ENCODE assay signal across 8 cellular contexts in the genomic region with DNA sequence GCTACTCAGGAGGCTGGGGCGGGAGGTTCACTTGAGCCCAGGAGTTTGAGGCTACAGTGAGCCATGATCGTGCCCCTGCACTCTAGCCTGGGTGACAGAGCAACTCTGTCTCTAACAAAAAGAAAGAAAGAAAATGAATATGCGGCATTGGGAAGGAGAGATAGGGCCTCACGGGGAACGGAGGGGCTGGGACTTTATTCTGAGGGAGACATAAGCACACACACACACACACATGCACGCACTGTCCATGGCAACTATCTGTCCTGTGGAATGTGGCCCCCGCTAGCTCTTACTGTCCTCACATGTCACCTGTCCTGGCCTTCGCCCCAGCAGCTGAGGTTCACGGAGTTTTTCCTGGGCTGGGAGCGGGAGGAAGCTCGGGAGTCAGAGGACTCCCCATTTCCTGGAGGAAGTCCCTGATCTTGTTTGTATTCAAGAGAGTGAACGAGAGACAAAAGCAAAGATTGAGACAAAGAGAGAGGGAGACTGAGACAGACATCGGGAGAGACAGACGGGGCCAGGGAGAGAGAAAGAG. TPM values are rescaled to one million over a fixed set of nuclear protein-coding genes. Genes with fewer than 3 reads are reported as not detected.
DNase-seq lines count a peak whose midpoint lies in the region; ATAC-seq and TF ChIP-seq lines count a peak whose summit lies in the region.

No MANE protein-coding gene starts in this region.

- H3K4me3 Mint-ChIP-seq in nephron progenitor cell = peak overlapping the region; percentile 76

- no peaks in the 10 kb centered on the region for H3K9me3 Mint-ChIP-seq in nephron progenitor cell

- H3K9me3 ChIP-seq in DND-41 (ENCODE audit: insufficient read depth, low read length, severe bottlenecking) (no peaks in the 10 kb centered on the region), OCI-LY3 (ENCODE audit: insufficient read depth, low read length) (no peaks in the 10 kb centered on the region), endocrine pancreas (ENCODE audit: control insufficient read depth, low read length) (no peaks in the 10 kb centered on the region)

- H3K27ac Mint-ChIP-seq in nephron progenitor cell = peak overlapping the region; percentile 70

- DNase-seq in DND-41 = no peak
- no peak for DNase-seq in nephron progenitor cell
- no peak for DNase-seq in germinal center (ENCODE audit: low spot score)
- DNase-seq in sciatic nerve (ENCODE audit: low spot score) = no peak

- H2AFZ ChIP-seq in DND-41 (ENCODE audit: low read depth, low read length) (peak overlapping the region; percentile 77), OCI-LY3 (ENCODE audit: low read depth, low read length) (peak overlapping the region; percentile 100)

- H3K9ac ChIP-seq in DND-41 (ENCODE audit: low read depth, low read length) (peak overlapping the region; percentile 42), OCI-LY3 (ENCODE audit: low read length) (peak overlapping the region; percentile 87), endocrine pancreas (ENCODE audit: control insufficient read depth, insufficient read depth, low read length) (peak overlapping the region; percentile 60)

- H3K27ac ChIP-seq in DND-41 (ENCODE audit: low read length) = peak overlapping the region; percentile 5; the same call in 1 of the 2 replicates
- peak overlapping the region; percentile 50; the same call in 1 of the 2 replicates for H3K27ac ChIP-seq in OCI-LY3 (ENCODE audit: low read length)

- peaks cover 22% of the 10 kb centered on the region for H3K4me1 ChIP-seq in DND-41 (ENCODE audit: insufficient read depth, low read length)
- H3K4me1 ChIP-seq in OCI-LY3 (ENCODE audit: low read length) = peaks cover 13% of the 10 kb centered on the region; the same call in 1 of the 2 replicates
- H3K4me1 ChIP-seq in endocrine pancreas (ENCODE audit: control insufficient read depth, insufficient read depth, low read length) = no peaks in the 10 kb centered on the region

- H3K4me1 Mint-ChIP-seq in nephron progenitor cell = peaks cover 41% of the 10 kb centered on the region

- H3K27me3 Mint-ChIP-seq in nephron progenitor cell (ENCODE audit: low read depth, poor library complexity) = peaks cover 14% of the 10 kb centered on the region

- intact Hi-C loops in sciatic nerve (cut with DNase I) = no loop called here

- peak overlapping the region in 1 of 2 experiments; percentile 29; a peak in 2 of 4 replicates for H3K4me3 ChIP-seq in DND-41 (ENCODE audit: low read depth in 1 of 2, low read length in 2 of 2)
- peak overlapping the region; percentile 87 for H3K4me3 ChIP-seq in OCI-LY3 (ENCODE audit: low read length)
- H3K4me3 ChIP-seq in endocrine pancreas (ENCODE audit: control insufficient read depth, insufficient read depth, low read length) = peak overlapping the region; percentile 58

- no peak for TF ChIP-seq CTCF in DND-41 (IDR thresholded peaks at IDR 0.05; ENCODE audit: borderline replicate concordance, extremely low read depth, low read length, poor library complexity, severe bottlenecking)
- TF ChIP-seq CTCF in OCI-LY3 (IDR thresholded peaks at IDR 0.05; ENCODE audit: low read depth, low read length) = no peak
- no peak for TF ChIP-seq CTCF in nephron progenitor cell (IDR thresholded peaks at IDR 0.05)

- ATAC-seq in DND-41 (ENCODE audit: insufficient read depth, low read depth) (no peak), HG02970 (IDR thresholded peaks at IDR 0.05; ENCODE audit: low FRiP score, unreplicated experiment) (no peak), sciatic nerve (no peak), esophagus mucosa (no peak)

- H3K4me2 ChIP-seq in DND-41 (ENCODE audit: insufficient read depth, low read length) = peak overlapping the region; percentile 56
- H3K4me2 ChIP-seq in OCI-LY3 (ENCODE audit: low read length) = peak overlapping the region; percentile 99

- H3K27me3 ChIP-seq in DND-41 (ENCODE audit: insufficient read depth, low read length, poor library complexity) (no peaks in the 10 kb centered on the region), OCI-LY3 (ENCODE audit: low read depth, low read length) (no peaks in the 10 kb centered on the region), endocrine pancreas (ENCODE audit: control insufficient read depth, insufficient read depth, low read length) (no peaks in the 10 kb centered on the region)

- no peaks in the 10 kb centered on the region for H4K20me1 ChIP-seq in DND-41 (ENCODE audit: insufficient read depth, low read length)
- H4K20me1 ChIP-seq in OCI-LY3 (ENCODE audit: insufficient read depth, low read length) = no peaks in the 10 kb centered on the region

- H3K36me3 Mint-ChIP-seq in nephron progenitor cell (ENCODE audit: low read depth) = peaks cover 22% of the 10 kb centered on the region

- H3K36me3 ChIP-seq in DND-41 (ENCODE audit: insufficient read depth, low read length) (no peaks in the 10 kb centered on the region), OCI-LY3 (replicated peaks; ENCODE audit: low read depth, low read length) (no peaks in the 10 kb centered on the region), endocrine pancreas (ENCODE audit: control insufficient read depth, insufficient read depth, low read length) (no peaks in the 10 kb centered on the region)

- no peaks in the 10 kb centered on the region for H3K79me2 ChIP-seq in DND-41 (ENCODE audit: insufficient read depth, low read length)
- no peaks in the 10 kb centered on the region for H3K79me2 ChIP-seq in OCI-LY3 (ENCODE audit: low read length)

RNA-seq across cellular contexts. Expression of a gene that starts 0.7 kb away (rescaled TPM):
- total RNA-seq in sciatic nerve = 3.7 TPM
- total RNA-seq in esophagus mucosa = 97.3 TPM

RNA-seq across cellular contexts. Expression of a gene that starts 5.4 kb away (rescaled TPM):
- total RNA-seq in sciatic nerve (13.1 TPM), esophagus mucosa (22.0 TPM)

RNA-seq across cellular contexts. Expression of a gene that starts 33.6 kb away (rescaled TPM):
- total RNA-seq in sciatic nerve (0.31 TPM), esophagus mucosa (0.36 TPM)

RNA-seq across cellular contexts. Expression of a gene that starts 35.8 kb away (rescaled TPM):
- total RNA-seq in sciatic nerve = 0.85 TPM
- total RNA-seq in esophagus mucosa = 0.20 TPM

RNA-seq across cellular contexts. Expression of a gene that starts 58.9 kb away (rescaled TPM):
- total RNA-seq in sciatic nerve = not detected
- not detected for total RNA-seq in esophagus mucosa

Comparison
In these comparisons a context has a peak if more than half of its experiments do, and no peak if none do; other contexts are left out.
1. RNA of a gene that starts 0.7 kb away (total RNA-seq): 97.3 TPM in esophagus mucosa (single experiment); 3.7 TPM in sciatic nerve (single experiment); every median in the first group is over 10 times any median in the second.
2. Peak in every context shown above with its lines, with median percentiles within 50 percentile points of each other: H3K9ac ChIP-seq.